19 cellular contexts compared by ENCODE assay signal in the genomic region with DNA sequence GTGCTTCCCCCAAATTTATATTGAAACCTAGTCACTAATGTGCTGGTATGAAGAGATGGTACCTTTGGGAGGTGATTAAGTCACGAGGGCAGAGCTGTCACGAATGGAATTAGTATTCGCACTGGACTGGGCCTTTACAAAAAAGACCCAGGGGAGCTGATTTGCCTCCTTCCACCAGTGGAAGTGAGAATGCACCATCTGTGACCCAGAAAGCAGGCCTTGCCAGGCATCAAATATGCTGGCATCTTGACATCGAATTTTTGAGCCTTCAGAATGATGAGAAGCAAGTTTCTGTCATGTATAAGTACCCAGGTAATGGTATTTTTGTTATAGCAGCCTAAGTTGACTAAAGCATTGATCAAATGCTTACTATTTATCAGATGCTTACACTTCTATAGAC.
"Had no signal": no experiment of that assay in that cellular context is flagged by ENCODE, and none has a peak within 500 bp of the region (broad histone marks: within the 10 kb centered on the region; RNA-seq: fewer than 3 reads in every experiment).

No MANE protein-coding gene starts in this region.

- DNase-seq: Karpas-422, KBM-7, MM.1S, MV-4-11, NCI-H146, NCI-H1694, NCI-H1930, NCI-H2081 treated with DMSO at 0.1 percent for 48 hours, NCI-H2107, NCI-H526, NCI-H774, PC-9, SHP77, SIG-M5, SJCRH30, T-cell had no signal

- H3K27me3 ChIP-seq: SJCRH30 had no signal

- H3K4me2 ChIP-seq: KMS-11, PC-9 had no signal

- H3K9me3 ChIP-seq: SJCRH30 had no signal

- H3K4me3 ChIP-seq: PC-9, SJCRH30, SK-N-MC had no signal

- H3K9ac ChIP-seq: KMS-11 had no signal

- H3K27ac ChIP-seq: KMS-11, PC-9, RWPE1, SJCRH30, SK-N-MC had no signal

- H3K36me3 ChIP-seq: SJCRH30 had no signal

- H2AFZ ChIP-seq: PC-9 had no signal
